In the genomic region with DNA sequence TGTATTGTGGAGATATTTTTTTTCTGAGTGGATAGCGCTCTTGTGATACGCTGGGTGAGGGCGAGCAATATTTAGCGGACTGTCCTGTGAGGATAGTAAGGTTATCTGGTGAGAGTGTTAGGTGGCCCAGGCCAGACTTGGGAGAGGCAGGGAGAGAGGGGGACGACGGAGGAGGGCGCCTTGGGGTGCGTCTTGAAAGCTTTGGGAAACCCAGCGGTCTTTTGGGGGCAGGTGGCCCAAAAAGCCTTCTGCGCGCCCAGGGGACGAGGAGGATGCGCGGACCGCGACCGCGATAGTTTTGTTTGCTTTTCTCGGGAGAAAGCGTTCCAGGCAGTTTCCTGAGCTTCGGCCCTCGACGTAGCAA, we compare ENCODE assay signal across 8 cellular contexts.
DNase-seq lines count a peak whose midpoint lies in the region; ATAC-seq and TF ChIP-seq lines count a peak whose summit lies in the region.

No MANE protein-coding gene starts in this region.

- in situ Hi-C loops in GM13977 (cut with MboI; ENCODE audit: low pct_unique_long_range_greater_than_20kb, low sequenced_read_pairs, unreplicated experiment) = loop anchor here (25.0 kb wide), 1 partner anchor 181 kb away; no protein-coding TSS in a partner anchor
- in situ Hi-C loops in GM13976 (cut with MboI; ENCODE audit: low sequenced_read_pairs, unreplicated experiment) = no loop called here

- TF ChIP-seq CTCF in GM13977 (IDR thresholded peaks at IDR 0.05; ENCODE audit: extremely low read depth, insufficient read depth, missing control alignments) = no peak
- no peak for TF ChIP-seq CTCF in epithelial cell of esophagus (IDR thresholded peaks at IDR 0.05; ENCODE audit: insufficient read depth, low read depth, low read length, missing control alignments)
- no peak for TF ChIP-seq CTCF in neutrophil (IDR thresholded peaks at IDR 0.05)
- no peak for TF ChIP-seq CTCF in GM13976 (IDR thresholded peaks at IDR 0.05; ENCODE audit: borderline replicate concordance, control extremely low read depth, extremely low read depth, insufficient read depth, missing control alignments)

- peaks cover 11% of the 10 kb centered on the region for H3K36me3 ChIP-seq in NT2/D1 (ENCODE audit: insufficient read depth, insufficient read length, low read length)
- no peaks in the 10 kb centered on the region for H3K36me3 ChIP-seq in neutrophil

- peak overlapping the region; percentile 86 for H3K9ac ChIP-seq in NT2/D1 (ENCODE audit: insufficient read length, low read depth)

- DNase-seq in GM13977 (ENCODE audit: low spot score) (peak; percentile 22), NT2/D1 (ENCODE audit: low read depth, low spot score) (no peak), epithelial cell of esophagus (ENCODE audit: low read depth) (no peak), GDM1 (lab: John Stamatoyannopoulos, UW) (no peak), DMS114 treated with DMSO at 0.1 percent for 48 hours (lab: John Stamatoyannopoulos, UW; ENCODE audit: unreplicated experiment) (no peak), GM13976 (ENCODE audit: low spot score) (no peak)

- H3K27me3 ChIP-seq in NT2/D1 (ENCODE audit: insufficient read depth, insufficient read length) = no peaks in the 10 kb centered on the region
- peaks cover 55% of the 10 kb centered on the region for H3K27me3 ChIP-seq in neutrophil

- no peak for ATAC-seq in HG02938 (IDR thresholded peaks at IDR 0.05; ENCODE audit: unreplicated experiment)

- no peak overlapping the region for H3K27ac ChIP-seq in neutrophil

- H3K4me1 ChIP-seq in NT2/D1 (ENCODE audit: insufficient read depth, insufficient read length) (peaks cover 4% of the 10 kb centered on the region), neutrophil (ENCODE audit: control insufficient read depth in 1 of 2, insufficient read depth in 1 of 2, low read depth in 1 of 2, low read length in 1 of 2) (peaks cover 11 to 17% of the 10 kb centered on the region in 2 experiments)

- H3K4me3 ChIP-seq in NT2/D1 (ENCODE audit: insufficient read length, low read depth) = peak overlapping the region; percentile 99
- H3K4me3 ChIP-seq in epithelial cell of esophagus (ENCODE audit: low read length) = peak overlapping the region; percentile 42
- peak overlapping the region; percentile 59 to 69 for H3K4me3 ChIP-seq in neutrophil (ENCODE audit: low read depth in 1 of 2, low read length in 1 of 2)

- H3K9me3 ChIP-seq in NT2/D1 (ENCODE audit: insufficient read depth, low read length) (no peaks in the 10 kb centered on the region), neutrophil (no peaks in the 10 kb centered on the region)

Comparison
In these comparisons a context has a peak if more than half of its experiments do, and no peak if none do; other contexts are left out.
1. H3K4me3 ChIP-seq: peak in every context shown above with its lines; median percentile 99 in NT2/D1; 64 in neutrophil; 42 in epithelial cell of esophagus.